In the genomic region with DNA sequence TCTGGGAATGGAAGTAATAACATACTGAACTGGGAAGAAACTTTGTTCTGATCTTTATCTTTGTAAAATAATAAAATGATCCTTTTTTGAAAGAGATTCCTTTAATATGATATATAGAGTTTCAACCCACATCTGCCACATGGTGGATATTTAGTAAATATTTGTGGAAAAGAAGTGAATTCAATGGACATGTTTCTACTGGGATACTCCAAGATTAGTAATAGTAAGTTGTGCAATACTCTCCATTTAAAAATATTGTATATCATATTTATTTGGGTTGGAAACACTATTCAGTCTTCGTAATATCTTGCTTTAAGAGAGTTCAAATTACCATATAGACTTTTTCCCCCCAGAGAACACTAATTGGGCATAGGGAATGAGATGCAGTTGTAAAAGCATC, we compare ENCODE assay signal across 26 cellular contexts. TPM values are rescaled to one million over a fixed set of nuclear protein-coding genes. Genes with fewer than 3 reads are reported as not detected.
"Had no signal": no experiment of that assay in that cellular context is flagged by ENCODE, and none has a peak within 500 bp of the region (broad histone marks: within the 10 kb centered on the region; RNA-seq: fewer than 3 reads in every experiment).

No MANE protein-coding gene starts in this region.

- H3K4me3 ChIP-seq: colonic mucosa, gastroesophageal sphincter, ovary, right lobe of liver, skin epidermis, thoracic aorta, uterus had no signal

- FAIRE-seq: kidney had no signal

- ATAC-seq: effector memory CD8-positive, alpha-beta T cell; esophagus mucosa; gastroesophageal sphincter; naive thymus-derived CD4-positive, alpha-beta T cell; right lobe of liver had no signal

- H3K9me3 ChIP-seq: colonic mucosa, gastroesophageal sphincter, ovary, right lobe of liver, thoracic aorta, uterus had no signal

- H3K27ac ChIP-seq: colonic mucosa, gastroesophageal sphincter, ovary, right lobe of liver, skin epidermis, thoracic aorta, uterus had no signal

- H3K36me3 ChIP-seq: colonic mucosa, gastroesophageal sphincter, ovary, right lobe of liver, thoracic aorta, uterus had no signal

- DNase-seq: activated CD4-positive, alpha-beta memory T cell treated with anti-CD3 and anti-CD28 coated beads for 36 hours; activated CD4-positive, alpha-beta T cell treated with anti-CD3 and anti-CD28 coated beads, Interleukin-2, amount 10 ng/mL, durations not matched to agents 24 days and 14 days; activated CD4-positive, CD25-positive, alpha-beta regulatory T cell treated with anti-CD3 and anti-CD28 coated beads, Interleukin-2, amount 50 U/mL, for 72 hours; activated CD8-positive, alpha-beta memory T cell treated with anti-CD3 and anti-CD28 coated beads, Interleukin-2, amount 50 U/mL, for 4 hours; activated gamma-delta T cell; activated naive CD4-positive, alpha-beta T cell treated with anti-CD3 and anti-CD28 coated beads, Interleukin-2, amount 10 ng/mL, durations not matched to agents 7 days and 5 days; activated naive CD8-positive, alpha-beta T cell treated with anti-CD3 and anti-CD28 coated beads, Interleukin-2, amount 10 ng/mL, durations not matched to agents 7 days and 5 days; activated T-cell treated with anti-CD3 and anti-CD28 coated beads, Interleukin-2, amount 50 U/mL, for 24 hours; amygdala; cerebellar nuclear complex; colonic mucosa; effector memory CD8-positive, alpha-beta T cell; hippocampal formation; kidney; midbrain; naive thymus-derived CD4-positive, alpha-beta T cell; ovary; right lobe of liver; stimulated activated CD4-positive, alpha-beta T cell treated with anti-CD3 and anti-CD28 coated beads, Interleukin-4, amount 100 ng/mL, for 24 hours; T-helper 2 cell; uterus had no signal

- H3K4me1 ChIP-seq: gastroesophageal sphincter, right lobe of liver, uterus had no signal

- H3K27me3 ChIP-seq: colonic mucosa, gastroesophageal sphincter, ovary, right lobe of liver, uterus had no signal

RNA-seq across cellular contexts. Expression of a gene that starts 17.8 kb away (rescaled TPM):
- total RNA-seq: activated CD4-positive, alpha-beta T cell treated with anti-CD3 and anti-CD28 coated beads, Interleukin-2, amount 10 ng/mL, durations not matched to agents 24 days and 14 days; activated CD8-positive, alpha-beta memory T cell treated with anti-CD3 and anti-CD28 coated beads for 36 hours had no signal
